Comparison of ENCODE assay signal across 6 cellular contexts in genomic region chr1:224569276-224569675, GRCh38.
"Had no signal": no experiment of that assay in that cellular context is flagged by ENCODE, and none has a peak within 500 bp of the region (broad histone marks: within the 10 kb centered on the region; RNA-seq: fewer than 3 reads in every experiment).

No MANE protein-coding gene starts in this region.

- DNase-seq: GM23248, GOT3, H7, HFFc6, IMR-90, KG1 had no signal
